In the genomic region with DNA sequence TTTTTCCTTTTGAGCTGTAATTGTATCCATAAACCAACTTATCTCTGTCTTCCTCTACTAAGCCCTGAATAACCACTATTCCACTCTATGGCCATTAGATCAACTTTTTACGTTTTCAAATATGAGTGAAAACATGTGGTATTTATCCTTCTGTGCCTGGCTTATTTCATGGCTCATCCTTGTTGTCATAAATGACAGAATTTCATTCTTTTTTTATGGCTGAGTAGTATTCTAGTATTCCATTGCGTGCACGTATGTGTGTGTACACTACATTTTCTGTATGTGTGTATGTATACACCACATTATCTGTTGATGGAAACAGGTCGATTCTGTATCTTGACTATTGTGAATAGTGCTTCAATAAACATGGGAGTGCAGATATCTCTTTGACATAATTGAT, we compare ENCODE assay signal across 26 cellular contexts. TPM values are rescaled to one million over a fixed set of nuclear protein-coding genes. Genes with fewer than 3 reads are reported as not detected.
DNase-seq lines count a peak whose midpoint lies in the region; ATAC-seq, FAIRE-seq and TF ChIP-seq lines count a peak whose summit lies in the region.
"Had no signal": no experiment of that assay in that cellular context is flagged by ENCODE, and none has a peak within 500 bp of the region (broad histone marks: within the 10 kb centered on the region; RNA-seq: fewer than 3 reads in every experiment).

No MANE protein-coding gene starts in this region.

- no peak overlapping the region for H3K27ac ChIP-seq in mammary epithelial cell (ENCODE audit: insufficient read depth, low read depth, low read length)
- peak overlapping the region; percentile 17; the same call in 1 of the 2 replicates for H3K27ac ChIP-seq in Panc1 (ENCODE audit: low read length)
- no peak overlapping the region for H3K27ac ChIP-seq in K562 (ENCODE audit: extremely low read depth, low read depth, low read length)
- no peak overlapping the region for H3K27ac ChIP-seq in smooth muscle cell (ENCODE audit: low read depth)
- H3K27ac ChIP-seq in suprapubic skin: no peak overlapping the region
- H3K27ac ChIP-seq: BLaER1, KMS-11, RWPE1 had no signal

- no TSS peak for BruUV-seq in MCF 10A (replicated peaks; lab: Mats Ljungman, UMichigan)
- no TSS peak for BruUV-seq in mammary epithelial cell (replicated peaks; lab: Mats Ljungman, UMichigan)
- BruUV-seq in Panc1 (replicated peaks; lab: Mats Ljungman, UMichigan): no TSS peak
- no TSS peak for BruUV-seq in K562 (replicated peaks; lab: Mats Ljungman, UMichigan)

- no peak for FAIRE-seq in K562 (lab: Jason Lieb, UNC)
- FAIRE-seq: GM12892 had no signal

- H3K4me1 Mint-ChIP-seq in MCF 10A (ENCODE audit: insufficient read depth, unreplicated experiment): peaks cover 53% of the 10 kb centered on the region

- in situ Hi-C loops in mammary epithelial cell (cut with MboI; ENCODE audit: low sequenced_read_pairs in 2 of 2) (no loop called here), Panc1 (cut with HindIII; ENCODE audit: low pct_unique_long_range_greater_than_20kb, low sequenced_read_pairs) (no loop called here), K562 (cut with MboI) (no loop called here)

- no peak overlapping the region for H3K9ac ChIP-seq in mammary epithelial cell (ENCODE audit: insufficient read depth, low read length)
- no peak overlapping the region for H3K9ac ChIP-seq in K562 (ENCODE audit: insufficient read depth in 1 of 2, low read depth in 2 of 2, low read length in 2 of 2)
- no peak overlapping the region for H3K9ac ChIP-seq in smooth muscle cell (ENCODE audit: low read depth)
- H3K9ac ChIP-seq: BLaER1, KMS-11 had no signal

- H3K27me3 ChIP-seq in mammary epithelial cell (ENCODE audit: insufficient read depth, low read length): no peaks in the 10 kb centered on the region
- H3K27me3 ChIP-seq in Panc1 (ENCODE audit: control insufficient read depth, insufficient read depth, low read length): no peaks in the 10 kb centered on the region
- no peaks in the 10 kb centered on the region for H3K27me3 ChIP-seq in K562 (ENCODE audit: control insufficient read depth in 2 of 2, insufficient read depth in 2 of 2, low read length in 2 of 2)
- no peaks in the 10 kb centered on the region for H3K27me3 ChIP-seq in smooth muscle cell (ENCODE audit: low read depth)
- H3K27me3 ChIP-seq in suprapubic skin: no peaks in the 10 kb centered on the region
- H3K27me3 ChIP-seq: BLaER1 had no signal

- H3K4me3 ChIP-seq in mammary epithelial cell (replicated peaks in 1 of 3; ENCODE audit: insufficient read depth in 1 of 3, low read depth in 2 of 3, low read length in 3 of 3): no peak overlapping the region
- no peak overlapping the region for H3K4me3 ChIP-seq in Panc1 (ENCODE audit: low read depth in 2 of 2, low read length in 2 of 2)
- no peak overlapping the region for H3K4me3 ChIP-seq in K562
- no peak overlapping the region for H3K4me3 ChIP-seq in smooth muscle cell
- no peak overlapping the region for H3K4me3 ChIP-seq in suprapubic skin
- H3K4me3 ChIP-seq: BLaER1 had no signal

- ATAC-seq in Panc1 (no peak), K562 (peak; percentile 15), HG03342 (IDR thresholded peaks at IDR 0.05; ENCODE audit: unreplicated experiment) (no peak)

- H3F3A ChIP-seq in smooth muscle cell (ENCODE audit: low read depth): no peaks in the 10 kb centered on the region

- DNase-seq in MCF 10A (ENCODE audit: unreplicated experiment) (no peak), mammary epithelial cell (no peak), Panc1 (ENCODE audit: low read depth, low spot score) (no peak), K562 (ENCODE audit: extremely low read depth in 1 of 4, low spot score in 3 of 4) (no peak), smooth muscle cell (lab: John Stamatoyannopoulos, UW; ENCODE audit: unreplicated experiment) (no peak), NCI-H748 (lab: John Stamatoyannopoulos, UW; ENCODE audit: unreplicated experiment) (no peak), suprapubic skin (ENCODE audit: low spot score in 2 of 2) (no peak)
- DNase-seq: CD4-positive, alpha-beta memory T cell; COR-L47; EL; GDM1; H7; HFFc6; IMR-90; NCI-H1092; NCI-H1417 treated with DMSO at 0.1 percent for 48 hours; NCI-H1694 treated with DMSO at 0.1 percent for 48 hours; NCI-H2081; NCI-H2227 treated with DMSO at 0.1 percent for 48 hours; NCI-H526 treated with DMSO at 0.1 percent for 48 hours; SHP77 had no signal

- no peaks in the 10 kb centered on the region for H3K9me3 Mint-ChIP-seq in MCF 10A (ENCODE audit: unreplicated experiment)
- H3K9me3 Mint-ChIP-seq: HFFc6 had no signal

- H3K4me1 ChIP-seq in mammary epithelial cell (ENCODE audit: insufficient read depth, low read length) (no peaks in the 10 kb centered on the region), Panc1 (ENCODE audit: control insufficient read depth, insufficient read depth, low read length) (peaks cover 2% of the 10 kb centered on the region; the same call in 1 of the 2 replicates), K562 (replicated peaks in 1 of 2; ENCODE audit: control insufficient read depth in 2 of 2, insufficient read depth in 2 of 2, low read length in 2 of 2) (peaks cover 0 to 2% of the 10 kb centered on the region in 2 experiments; a peak in 1 of 5 replicates), smooth muscle cell (ENCODE audit: low read depth) (no peaks in the 10 kb centered on the region), suprapubic skin (no peaks in the 10 kb centered on the region)

- H4K20me1 ChIP-seq in mammary epithelial cell (ENCODE audit: insufficient read depth, low read length) (no peaks in the 10 kb centered on the region), K562 (replicated peaks; ENCODE audit: control insufficient read depth, insufficient read depth, low read length) (no peaks in the 10 kb centered on the region; the same call in 1 of the 2 replicates), smooth muscle cell (ENCODE audit: low read depth) (no peaks in the 10 kb centered on the region)

- dilution Hi-C loops in mammary epithelial cell (cut with HindIII; ENCODE audit: low sequenced_read_pairs): no loop called here

- intact Hi-C loops in MCF 10A (cut with micrococcal nuclease) (no loop called here), mammary epithelial cell (cut with micrococcal nuclease) (no loop called here), Panc1 (cut with micrococcal nuclease; ENCODE audit: unreplicated experiment) (no loop called here), K562 (cut with micrococcal nuclease) (loop anchor here (10.0 kb wide), 1 partner anchor 495 kb away; no protein-coding TSS in a partner anchor)

- TF ChIP-seq EP300 in K562 (IDR thresholded peaks at IDR 0.05; ENCODE audit: low read length): no peak
- no peak for TF ChIP-seq EP300 in suprapubic skin (IDR thresholded peaks at IDR 0.05)

- peaks cover 17% of the 10 kb centered on the region for H3K36me3 Mint-ChIP-seq in MCF 10A (ENCODE audit: insufficient read depth, unreplicated experiment)
- H3K36me3 Mint-ChIP-seq: CD4-positive, alpha-beta memory T cell had no signal

- TF ChIP-seq POLR2A in K562 (conservative IDR thresholded peaks at IDR 0.05) (peak; percentile 47; the same call in 1 of the 2 replicates), suprapubic skin (IDR thresholded peaks at IDR 0.05) (no peak)

- H3K4me2 ChIP-seq in mammary epithelial cell (ENCODE audit: insufficient read depth, low read depth, low read length) (no peak overlapping the region), K562 (ENCODE audit: insufficient read depth, low read length) (no peak overlapping the region), smooth muscle cell (no peak overlapping the region)
- H3K4me2 ChIP-seq: BLaER1, KMS-11 had no signal

- H3K36me3 ChIP-seq in mammary epithelial cell (ENCODE audit: insufficient read depth, low read length) (peaks cover 51% of the 10 kb centered on the region), Panc1 (ENCODE audit: control insufficient read depth, insufficient read depth, low read length) (peaks cover 82% of the 10 kb centered on the region), K562 (ENCODE audit: control insufficient read depth, insufficient read depth, low read length) (peaks cover 99% of the 10 kb centered on the region), smooth muscle cell (ENCODE audit: low read depth) (no peaks in the 10 kb centered on the region), suprapubic skin (no peaks in the 10 kb centered on the region)

- H3K27ac Mint-ChIP-seq in MCF 10A (ENCODE audit: low read depth, unreplicated experiment): peak overlapping the region; percentile 89

- no peak for TF ChIP-seq CTCF in MCF 10A (IDR thresholded peaks at IDR 0.05; ENCODE audit: unreplicated experiment)
- no peak for TF ChIP-seq CTCF in mammary epithelial cell (conservative IDR thresholded peaks at IDR 0.05 in 1 of 2, IDR thresholded peaks at IDR 0.05 in 1 of 2; ENCODE audit: extremely low read depth in 1 of 2, insufficient read depth in 1 of 2, low read depth in 1 of 2, low read length in 2 of 2)
- TF ChIP-seq CTCF in Panc1 (IDR thresholded peaks at IDR 0.05): no peak
- TF ChIP-seq CTCF in K562 (IDR thresholded peaks at IDR 0.05 in 2 of 3, conservative IDR thresholded peaks at IDR 0.05 in 1 of 3; ENCODE audit: insufficient read depth in 2 of 3, low read depth in 1 of 3, low read length in 3 of 3): no peak
- TF ChIP-seq CTCF in smooth muscle cell (IDR thresholded peaks at IDR 0.05; ENCODE audit: borderline replicate concordance, insufficient read depth, poor library complexity, severe bottlenecking): no peak
- TF ChIP-seq CTCF in suprapubic skin (IDR thresholded peaks at IDR 0.05): no peak

- no peaks in the 10 kb centered on the region for H3K27me3 Mint-ChIP-seq in MCF 10A (ENCODE audit: insufficient read depth, unreplicated experiment)
- H3K27me3 Mint-ChIP-seq: CD4-positive, alpha-beta memory T cell had no signal

- WGBS in mammary epithelial cell (ENCODE audit: low coverage, missing lambda C conversion rate): 88% methylated on average over 4 of the region's 4 CpGs
- 40% methylated on average over 4 of the region's 4 CpGs for WGBS in K562 (ENCODE audit: insufficient coverage, low coverage, missing lambda C conversion rate)
- WGBS in smooth muscle cell (ENCODE audit: low lambda C conversion rate): 29% methylated on average over 4 of the region's 4 CpGs
- WGBS in suprapubic skin: 58% methylated on average over 3 of the region's 4 CpGs

- no peak for TF ChIP-seq RAD21 in K562 (CRISPR knock-in tag; conservative IDR thresholded peaks at IDR 0.05 in 1 of 2, IDR thresholded peaks at IDR 0.05 in 1 of 2)

- H3K9me1 ChIP-seq in K562 (ENCODE audit: control insufficient read depth, insufficient read depth, low read length): no peaks in the 10 kb centered on the region

- H3K4me3 Mint-ChIP-seq in MCF 10A (ENCODE audit: unreplicated experiment): no peak overlapping the region
- H3K4me3 Mint-ChIP-seq: HFFc6 had no signal

- H2AFZ ChIP-seq in mammary epithelial cell (ENCODE audit: low read depth, low read length): no peak overlapping the region
- H2AFZ ChIP-seq in K562 (ENCODE audit: low read depth, low read length): no peak overlapping the region
- peak overlapping the region; percentile 57 for H2AFZ ChIP-seq in smooth muscle cell (ENCODE audit: low read depth)

- H3K79me2 ChIP-seq in mammary epithelial cell (ENCODE audit: insufficient read depth, low read length) (peaks cover 91% of the 10 kb centered on the region), K562 (ENCODE audit: control insufficient read depth, insufficient read depth, low read length) (peaks cover 93% of the 10 kb centered on the region), smooth muscle cell (ENCODE audit: low read depth) (peaks cover 62% of the 10 kb centered on the region)

- CTCF ChIA-PET in MCF 10A (lab: Yijun Ruan, JAX): interaction anchor here (1.9 kb wide), 1 partner anchor 11 kb away, joined by 7 read pairs; a partner anchor contains a TSS
- CTCF ChIA-PET in mammary epithelial cell (lab: Charles Lee; ENCODE audit: low non-redundant PET): no interaction called here
- CTCF ChIA-PET in Panc1 (lab: Charles Lee): no interaction called here
- CTCF ChIA-PET in K562 (lab: Yijun Ruan, JAX; ENCODE audit: low intra/inter-chr PET ratio): no interaction called here

- H3K9me3 ChIP-seq in mammary epithelial cell (replicated peaks; ENCODE audit: insufficient read depth, low read length) (no peaks in the 10 kb centered on the region), Panc1 (ENCODE audit: control insufficient read depth, insufficient read depth, low read depth, low read length) (no peaks in the 10 kb centered on the region), K562 (replicated peaks; ENCODE audit: control insufficient read depth, insufficient read depth, low read depth, low read length) (no peaks in the 10 kb centered on the region), smooth muscle cell (replicated peaks; ENCODE audit: low read depth) (no peaks in the 10 kb centered on the region), suprapubic skin (no peaks in the 10 kb centered on the region)
- H3K9me3 ChIP-seq: BLaER1 had no signal

- POLR2A ChIA-PET in MCF 10A (lab: Yijun Ruan, JAX) (interaction anchor here (8.8 kb wide), 1 partner anchor 10 kb away, joined by 74 read pairs; a partner anchor contains a TSS), Panc1 (lab: Charles Lee) (no interaction called here), K562 (lab: Yijun Ruan, JAX) (interaction anchor here (2.5 to 6.6 kb wide), 2 partner anchors 11 to 12 kb away, joined by 6 to 56 read pairs; a partner anchor contains a TSS)

RNA-seq across cellular contexts. Expression of a gene that starts 11.1 kb away (rescaled TPM):
- total RNA-seq in MCF 10A (2022): 37.4 and 48.8 TPM in 2 replicates
- total RNA-seq in mammary epithelial cell: 10 to 100 TPM in 1 of 2 donors, 1 to 10 TPM in 1; 4.8 to 49.3 TPM
- 38.7 TPM for polyA plus RNA-seq in mammary epithelial cell
- polyA minus RNA-seq in mammary epithelial cell: 9.9 TPM
- 75.5 TPM for total RNA-seq in Panc1 (2021; ENCODE audit: unreplicated experiment)
- 16.3 TPM for polyA plus RNA-seq in Panc1 (2012; ENCODE audit: insufficient read length)
- 71.4 and 283 TPM in 2 replicates for total RNA-seq in K562 (2011; cell fraction: chromatin; rRNA removed; ENCODE audit: low replicate concordance)
- total RNA-seq in K562 (2011; cell fraction: nucleolus; rRNA removed): 32.2 and 40.9 TPM in 2 replicates
- total RNA-seq in K562 (2011; cell fraction: nucleoplasm; rRNA removed): 114 and 180 TPM in 2 replicates
- 122 and 156 TPM in 2 replicates for total RNA-seq in K562 (2014; rRNA removed)
- 306 and 331 TPM in 2 replicates for total RNA-seq in K562 (2014; rRNA removed; fragmentation: Illumina TruSeq; extraction: Trizol)
- 213 and 236 TPM in 2 replicates for total RNA-seq in K562 (2015; rRNA removed; fragmentation: Illumina TruSeq; extraction: Trizol)
- total RNA-seq in K562 (2021): 159 and 174 TPM in 2 replicates
- polyA plus RNA-seq in K562 (2011; rRNA removed): 259 and 366 TPM in 2 replicates
- polyA plus RNA-seq in K562 (2011; cell fraction: cytosol; rRNA removed): 38.7 and 88.0 TPM in 2 replicates
- polyA plus RNA-seq in K562 (2011; cell fraction: nucleus; rRNA removed): 109 and 195 TPM in 2 replicates
- polyA plus RNA-seq in K562 (2012): 130 and 154 TPM in 2 replicates
- 206 and 228 TPM in 2 replicates for polyA plus RNA-seq in K562 (2014; fragmentation: Illumina TruSeq; extraction: Trizol)
- 100 to 1,000 TPM; 568 to 685 TPM for polyA plus RNA-seq in K562 (2014; fragmentation: Nextera tagmentation; extraction: Ambion mirVana)
- polyA plus RNA-seq in K562 (2014; rRNA removed): 204 and 210 TPM in 2 replicates
- 110 and 131 TPM in 2 replicates for polyA minus RNA-seq in K562 (2011; rRNA and poly(A)+ RNA removed)
- 37.6 and 52.2 TPM in 2 replicates for polyA minus RNA-seq in K562 (2011; cell fraction: cytosol; rRNA and poly(A)+ RNA removed)
- polyA minus RNA-seq in K562 (2011; cell fraction: nucleus; rRNA and poly(A)+ RNA removed): 102 and 159 TPM in 2 replicates
- total RNA-seq in smooth muscle cell: 55.3 and 56.5 TPM in 2 replicates
- polyA plus RNA-seq in smooth muscle cell: 44.0 and 46.6 TPM in 2 replicates
- total RNA-seq in suprapubic skin: 10 to 100 TPM in 1 of 4 donors, 1 to 10 TPM in 3; 4.8 to 14.3 (median 8.6) TPM
